19 cellular contexts compared by ENCODE assay signal in genomic region chr2:46258937-46259781, GRCh38. TPM values are rescaled to one million over a fixed set of nuclear protein-coding genes. Genes with fewer than 3 reads are reported as not detected.
DNase-seq lines count a peak whose midpoint lies in the region; ATAC-seq and TF ChIP-seq lines count a peak whose summit lies in the region.
"Had no signal": no experiment of that assay in that cellular context is flagged by ENCODE, and none has a peak within 500 bp of the region (broad histone marks: within the 10 kb centered on the region; RNA-seq: fewer than 3 reads in every experiment).

No MANE protein-coding gene starts in this region.

- intact Hi-C loops in natural killer cell (cut with micrococcal nuclease) (no loop called here), heart right ventricle (cut with DNase I) (no loop called here)
- intact Hi-C loops in activated naive CD4-positive, alpha-beta T cell treated with anti-CD3 and anti-CD28 coated beads for 36 hours (cut with micrococcal nuclease): no loop called here

- H3K9me3 Mint-ChIP-seq in natural killer cell: no peaks in the 10 kb centered on the region
- H3K9me3 Mint-ChIP-seq in natural killer cell treated with Interleukin-12 subunit alpha and Interleukin-12 subunit beta and Interleukin-15 and Interleukin-18, amount 100 ng/mL, for 72 hours: no peaks in the 10 kb centered on the region
- no peaks in the 10 kb centered on the region for H3K9me3 Mint-ChIP-seq in activated naive CD8-positive, alpha-beta T cell treated with anti-CD3 and anti-CD28 coated beads, Interleukin-2, amount 50 U/mL, for 24 hours
- no peaks in the 10 kb centered on the region for H3K9me3 Mint-ChIP-seq in activated naive CD4-positive, alpha-beta T cell treated with anti-CD3 and anti-CD28 coated beads for 36 hours
- H3K9me3 Mint-ChIP-seq: central memory CD8-positive, alpha-beta T cell; nephron progenitor cell had no signal

- H3K27me3 ChIP-seq in heart right ventricle: no peaks in the 10 kb centered on the region
- H3K27me3 ChIP-seq: SJSA1 had no signal

- DNase-seq in natural killer cell (no peak), heart right ventricle (peak in 1 of 2 donors; percentile 41), myocyte (ENCODE audit: low read depth) (peak; percentile 68), NCI-H345 (lab: John Stamatoyannopoulos, UW) (no peak), islet precursor cell (no peak)
- no peak for DNase-seq in natural killer cell treated with Interleukin-12 subunit alpha and Interleukin-12 subunit beta and Interleukin-15 and Interleukin-18, amount 100 ng/mL, for 72 hours (ENCODE audit: low spot score)
- DNase-seq in activated naive CD8-positive, alpha-beta T cell treated with anti-CD3 and anti-CD28 coated beads, Interleukin-2, amount 50 U/mL, for 24 hours: no peak
- no peak for DNase-seq in activated naive CD4-positive, alpha-beta T cell treated with anti-CD3 and anti-CD28 coated beads for 36 hours
- DNase-seq: activated CD4-positive, alpha-beta T cell treated with anti-CD3 and anti-CD28 coated beads for 1 hour; activated effector memory CD4-positive, alpha-beta T cell treated with Interleukin-2 at 50 U/mL for 16 hours; amniotic stem cell; C1 segment of cervical spinal cord; DMS 273 treated with DMSO at 0.1 percent for 48 hours; NCI-H1417; nephron progenitor cell; PC-3 had no signal

- ATAC-seq in natural killer cell (peak in 2 of 3 donors; percentile 31 to 66), heart right ventricle (peak; percentile 51 to 80 (median 66))
- no peak for ATAC-seq in natural killer cell treated with Interleukin-12 subunit alpha and Interleukin-12 subunit beta and Interleukin-15 and Interleukin-18, amount 100 ng/mL, for 72 hours
- ATAC-seq in activated naive CD8-positive, alpha-beta T cell treated with anti-CD3 and anti-CD28 coated beads, Interleukin-2, amount 50 U/mL, for 24 hours: no peak
- ATAC-seq: PC-3 had no signal

- no peak for TF ChIP-seq CTCF in natural killer cell (IDR thresholded peaks at IDR 0.05)
- no peak for TF ChIP-seq CTCF in heart right ventricle (IDR thresholded peaks at IDR 0.05)

- H3K4me3 Mint-ChIP-seq in natural killer cell: no peak overlapping the region
- H3K4me3 Mint-ChIP-seq in natural killer cell treated with Interleukin-12 subunit alpha and Interleukin-12 subunit beta and Interleukin-15 and Interleukin-18, amount 100 ng/mL, for 72 hours: no peak overlapping the region
- H3K4me3 Mint-ChIP-seq in activated naive CD8-positive, alpha-beta T cell treated with anti-CD3 and anti-CD28 coated beads, Interleukin-2, amount 50 U/mL, for 24 hours: no peak overlapping the region
- H3K4me3 Mint-ChIP-seq in activated naive CD4-positive, alpha-beta T cell treated with anti-CD3 and anti-CD28 coated beads for 36 hours: no peak overlapping the region
- H3K4me3 Mint-ChIP-seq: central memory CD8-positive, alpha-beta T cell; nephron progenitor cell had no signal

- H3K36me3 ChIP-seq in heart right ventricle: no peaks in the 10 kb centered on the region
- H3K36me3 ChIP-seq: SJSA1 had no signal

- WGBS in heart right ventricle, 2 donors: 60 to 71% methylated on average over 5 of the region's 5 CpGs

- H3K4me3 ChIP-seq in heart right ventricle: no peak overlapping the region
- H3K4me3 ChIP-seq: SJSA1 had no signal

- peak overlapping the region in 9 of 10 donors; percentile 0 to 73 (median 49) for H3K27ac ChIP-seq in heart right ventricle
- H3K27ac ChIP-seq: SJSA1 had no signal

- H3K36me3 Mint-ChIP-seq in natural killer cell: no peaks in the 10 kb centered on the region
- H3K36me3 Mint-ChIP-seq in natural killer cell treated with Interleukin-12 subunit alpha and Interleukin-12 subunit beta and Interleukin-15 and Interleukin-18, amount 100 ng/mL, for 72 hours: no peaks in the 10 kb centered on the region
- H3K36me3 Mint-ChIP-seq in activated naive CD8-positive, alpha-beta T cell treated with anti-CD3 and anti-CD28 coated beads, Interleukin-2, amount 50 U/mL, for 24 hours (ENCODE audit: low read depth): no peaks in the 10 kb centered on the region
- no peaks in the 10 kb centered on the region for H3K36me3 Mint-ChIP-seq in activated naive CD4-positive, alpha-beta T cell treated with anti-CD3 and anti-CD28 coated beads for 36 hours (ENCODE audit: low read depth)

- peaks cover 9 to 53% (median 46%) of the 10 kb centered on the region in 9 donors for H3K4me1 ChIP-seq in heart right ventricle

- H3K9me3 ChIP-seq in heart right ventricle: no peaks in the 10 kb centered on the region
- H3K9me3 ChIP-seq: SJSA1 had no signal

- peaks cover 0 to 4% of the 10 kb centered on the region in 2 donors for H3K27me3 Mint-ChIP-seq in natural killer cell (ENCODE audit: low read depth in 2 of 2)
- peaks cover 0 to 3% of the 10 kb centered on the region in 2 donors for H3K27me3 Mint-ChIP-seq in natural killer cell treated with Interleukin-12 subunit alpha and Interleukin-12 subunit beta and Interleukin-15 and Interleukin-18, amount 100 ng/mL, for 72 hours
- no peaks in the 10 kb centered on the region for H3K27me3 Mint-ChIP-seq in activated naive CD8-positive, alpha-beta T cell treated with anti-CD3 and anti-CD28 coated beads, Interleukin-2, amount 50 U/mL, for 24 hours
- no peaks in the 10 kb centered on the region for H3K27me3 Mint-ChIP-seq in activated naive CD4-positive, alpha-beta T cell treated with anti-CD3 and anti-CD28 coated beads for 36 hours (ENCODE audit: low read depth)
- H3K27me3 Mint-ChIP-seq: progenitor cell of endocrine pancreas had no signal

- peaks cover 7 to 10% of the 10 kb centered on the region in 2 donors for H3K4me1 Mint-ChIP-seq in natural killer cell
- peaks cover 6 to 7% of the 10 kb centered on the region in 2 donors for H3K4me1 Mint-ChIP-seq in natural killer cell treated with Interleukin-12 subunit alpha and Interleukin-12 subunit beta and Interleukin-15 and Interleukin-18, amount 100 ng/mL, for 72 hours (ENCODE audit: low read depth in 2 of 2)
- no peaks in the 10 kb centered on the region for H3K4me1 Mint-ChIP-seq in activated naive CD8-positive, alpha-beta T cell treated with anti-CD3 and anti-CD28 coated beads, Interleukin-2, amount 50 U/mL, for 24 hours
- H3K4me1 Mint-ChIP-seq in activated naive CD4-positive, alpha-beta T cell treated with anti-CD3 and anti-CD28 coated beads for 36 hours (ENCODE audit: low read depth): no peaks in the 10 kb centered on the region
- H3K4me1 Mint-ChIP-seq: nephron progenitor cell had no signal

- CTCF ChIA-PET in activated naive CD4-positive, alpha-beta T cell treated with anti-CD3 and anti-CD28 coated beads for 36 hours (lab: Charles Lee): interaction anchor here (0.6 to 1.2 kb wide), 2 partner anchors 9 to 606 kb away, joined by 3 to 7 read pairs; no protein-coding TSS in a partner anchor

- H3K27ac Mint-ChIP-seq in natural killer cell: no peak overlapping the region
- H3K27ac Mint-ChIP-seq in natural killer cell treated with Interleukin-12 subunit alpha and Interleukin-12 subunit beta and Interleukin-15 and Interleukin-18, amount 100 ng/mL, for 72 hours: peak overlapping the region in 1 of 2 donors; percentile 47
- H3K27ac Mint-ChIP-seq in activated naive CD8-positive, alpha-beta T cell treated with anti-CD3 and anti-CD28 coated beads, Interleukin-2, amount 50 U/mL, for 24 hours: no peak overlapping the region
- H3K27ac Mint-ChIP-seq in activated naive CD4-positive, alpha-beta T cell treated with anti-CD3 and anti-CD28 coated beads for 36 hours: no peak overlapping the region
- H3K27ac Mint-ChIP-seq: nephron progenitor cell, progenitor cell of endocrine pancreas had no signal

RNA-seq across cellular contexts. Expression of gene EPAS1, which starts 38.0 kb away (rescaled TPM):
- 10 to 100 TPM in 1 of 3 donors, 1 to 10 TPM in 2; 2.1 to 61.4 (median 3.6) TPM for total RNA-seq in natural killer cell
- 10 to 100 TPM in 1 of 2 donors, 1 to 10 TPM in 1; 7.5 to 84.7 TPM for total RNA-seq in natural killer cell treated with Interleukin-12 subunit alpha and Interleukin-12 subunit beta and Interleukin-15 and Interleukin-18, amount 100 ng/mL, for 72 hours
- 100 to 1,000 TPM; 176 to 415 (median 210) TPM for total RNA-seq in heart right ventricle
- 100 to 1,000 TPM; 112 to 119 TPM for polyA plus RNA-seq in heart right ventricle
- total RNA-seq in myocyte: 48.5 and 49.8 TPM in 2 replicates
- polyA plus RNA-seq in myocyte (2012): 58.8 TPM
- total RNA-seq in activated naive CD4-positive, alpha-beta T cell treated with anti-CD3 and anti-CD28 coated beads for 36 hours: 1 to 10 TPM; 2.1 to 2.9 TPM

Comparison
In these comparisons a context has a peak if more than half of its experiments do, and no peak if none do; other contexts are left out.
1. ATAC-seq: peak in natural killer cell (2 of 3) and heart right ventricle (8 of 8); none in natural killer cell treated with Interleukin-12 subunit alpha and Interleukin-12 subunit beta and Interleukin-15 and Interleukin-18, amount 100 ng/mL, for 72 hours (0 of 2) and activated naive CD8-positive, alpha-beta T cell treated with anti-CD3 and anti-CD28 coated beads, Interleukin-2, amount 50 U/mL, for 24 hours (single experiment).